Comparison of ENCODE assay signal across 12 cellular contexts in the genomic region with DNA sequence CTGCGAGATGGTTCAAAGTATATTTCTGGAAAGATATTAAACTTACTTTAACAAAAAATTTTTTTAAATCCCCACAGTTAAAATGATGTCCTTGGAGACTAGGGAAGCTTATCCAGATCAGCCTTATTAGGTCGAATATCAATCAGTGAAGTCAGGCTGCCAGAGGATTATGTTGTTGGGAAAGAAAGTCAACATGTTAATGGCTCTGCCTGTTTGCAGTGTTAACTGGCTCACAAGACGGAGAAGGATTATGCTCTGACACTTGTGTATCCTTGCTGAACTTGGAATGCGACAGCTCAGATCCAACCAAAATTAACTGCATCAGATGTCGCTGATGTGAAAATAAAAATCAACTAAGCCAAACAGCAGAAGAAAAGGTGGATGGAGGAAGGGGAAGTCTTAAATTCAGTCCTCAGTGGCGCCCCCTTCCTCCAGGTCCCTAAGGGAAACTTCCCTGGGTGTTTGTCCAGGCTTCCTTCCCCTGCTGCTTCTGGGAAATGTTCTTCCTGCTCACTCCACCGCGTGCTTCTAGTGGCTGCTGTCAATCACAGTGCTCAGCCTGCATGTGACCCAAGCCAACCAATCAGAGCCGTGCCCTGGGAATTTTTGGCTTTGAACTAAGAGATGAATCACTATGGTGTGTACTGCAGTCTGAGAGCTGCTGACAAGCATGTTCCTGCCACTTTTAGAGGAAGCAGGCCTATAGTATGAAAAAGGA.
DNase-seq lines count a peak whose midpoint lies in the region; ATAC-seq and TF ChIP-seq lines count a peak whose summit lies in the region.
"Had no signal": no experiment of that assay in that cellular context is flagged by ENCODE, and none has a peak within 500 bp of the region (broad histone marks: within the 10 kb centered on the region; RNA-seq: fewer than 3 reads in every experiment).

No MANE protein-coding gene starts in this region.

- H3K4me1 ChIP-seq in SK-N-SH (ENCODE audit: control insufficient read depth in 1 of 2, insufficient read depth in 2 of 2, low read depth in 1 of 2, low read length in 1 of 2) = no peaks in the 10 kb centered on the region
- H3K4me1 ChIP-seq: upper lobe of left lung had no signal

- H3K36me3 ChIP-seq in SK-N-SH (replicated peaks in 1 of 2; ENCODE audit: control insufficient read depth in 1 of 2, insufficient read depth in 2 of 2, low read length in 1 of 2) = no peaks in the 10 kb centered on the region
- H3K36me3 ChIP-seq: upper lobe of left lung had no signal

- H3K27ac ChIP-seq in SK-N-SH (ENCODE audit: low read depth in 2 of 2, low read length in 1 of 2) = no peak overlapping the region
- H3K27ac ChIP-seq: HL-60, upper lobe of left lung had no signal

- no peak for ATAC-seq in SK-N-SH treated with all-trans-retinoic acid at 6 μM for 48 hours
- no peak for ATAC-seq in HG03108 (IDR thresholded peaks at IDR 0.05; ENCODE audit: unreplicated experiment)
- no peak for ATAC-seq in GM21390 (IDR thresholded peaks at IDR 0.05; ENCODE audit: unreplicated experiment)
- ATAC-seq in HG03442 (IDR thresholded peaks at IDR 0.05; ENCODE audit: unreplicated experiment) = no peak
- ATAC-seq: activated T-cell treated with anti-CD3 and anti-CD28 coated beads, Interleukin-2, amount 50 U/mL, for 72 hours had no signal

- CTCF ChIA-PET in SK-N-SH (lab: Yijun Ruan, JAX) = interaction anchor here (0.9 kb wide), 1 partner anchor 17 kb away, joined by 3 read pairs; no protein-coding TSS in a partner anchor

- H4K20me1 ChIP-seq in SK-N-SH (ENCODE audit: insufficient read depth) = no peaks in the 10 kb centered on the region

- H3K9me3 ChIP-seq in SK-N-SH = no peaks in the 10 kb centered on the region
- H3K9me3 ChIP-seq: upper lobe of left lung had no signal

- H3K27me3 ChIP-seq in SK-N-SH (ENCODE audit: insufficient read depth) = no peaks in the 10 kb centered on the region
- H3K27me3 ChIP-seq: upper lobe of left lung had no signal

- POLR2A ChIA-PET in SK-N-SH (lab: Yijun Ruan, JAX) = no interaction called here

- TF ChIP-seq EP300 in SK-N-SH (IDR thresholded peaks at IDR 0.05; ENCODE audit: borderline replicate concordance in 1 of 2, low read depth in 1 of 2, low read length in 1 of 2) = no peak

- H3K4me2 ChIP-seq in SK-N-SH = no peak overlapping the region

- no peak overlapping the region for H3K9ac ChIP-seq in SK-N-SH

- 85% methylated on average over 9 of the region's 9 CpGs for WGBS in SK-N-SH (ENCODE audit: low lambda C conversion rate)

- no peaks in the 10 kb centered on the region for H3F3A ChIP-seq in SK-N-SH (replicated peaks; ENCODE audit: insufficient read depth)

- no peak for TF ChIP-seq RAD21 in SK-N-SH (IDR thresholded peaks at IDR 0.05; ENCODE audit: low read length)

- H3K4me3 ChIP-seq in SK-N-SH (ENCODE audit: low read depth in 2 of 2, low read length in 1 of 2) (no peak overlapping the region), epithelial cell of proximal tubule (ENCODE audit: low read depth, low read length) (no peak overlapping the region), retinal pigment epithelial cell (ENCODE audit: low read length) (no peak overlapping the region)
- H3K4me3 ChIP-seq: lung, upper lobe of left lung had no signal

- H3K79me2 ChIP-seq in SK-N-SH (ENCODE audit: insufficient read depth) = no peaks in the 10 kb centered on the region

- TF ChIP-seq CTCF in SK-N-SH (IDR thresholded peaks at IDR 0.05) (peak; percentile 17; the same call in 1 of the 2 replicates), epithelial cell of proximal tubule (conservative IDR thresholded peaks at IDR 0.05; ENCODE audit: low read depth, low read length) (peak; percentile 25), retinal pigment epithelial cell (conservative IDR thresholded peaks at IDR 0.05; ENCODE audit: low read depth, low read length) (peak; percentile 45)

- DNase-seq in SK-N-SH (no peak), NCI-H226 (peak; percentile 24), epithelial cell of proximal tubule (ENCODE audit: low read depth) (no peak), retinal pigment epithelial cell (ENCODE audit: low read depth) (peak; percentile 53)
- DNase-seq: activated T-cell treated with anti-CD3 and anti-CD28 coated beads, Interleukin-2, amount 50 U/mL, for 72 hours; upper lobe of left lung had no signal

- no peaks in the 10 kb centered on the region for H3K9me2 ChIP-seq in SK-N-SH

- no peak overlapping the region for H2AFZ ChIP-seq in SK-N-SH (ENCODE audit: low read depth)

TF ChIP-seq in SK-N-SH, 30 proteins besides CTCF, POLR2A, EP300 and RAD21:
- TF ChIP-seq PBX3 (IDR thresholded peaks at IDR 0.05) = peak; percentile 29; the same call in 1 of the 2 replicates
- peak; percentile 71; the same call in 1 of the 2 replicates for TF ChIP-seq USF1 (IDR thresholded peaks at IDR 0.05; ENCODE audit: borderline replicate concordance, low read depth)
- TF ChIP-seq SIN3A (IDR thresholded peaks at IDR 0.05; ENCODE audit: borderline replicate concordance, low read depth, low read length) = no peak
- TF ChIP-seq USF2 (IDR thresholded peaks at IDR 0.05; ENCODE audit: borderline replicate concordance, low read depth, low read length) = 0 out of 2 replicates have a peak, but pooled peaks have one; percentile 12

TF ChIP-seq in SK-N-SH treated with all-trans-retinoic acid at 6 μM for 48 hours, 23 proteins besides CTCF, POLR2A, EP300 and RAD21:
- TF ChIP-seq PATZ1 (CRISPR knock-in tag; IDR thresholded peaks at IDR 0.05; ENCODE audit: borderline replicate concordance) = no peak
- no peak for TF ChIP-seq POU6F1 (CRISPR knock-in tag; IDR thresholded peaks at IDR 0.05; ENCODE audit: borderline replicate concordance, low read depth)
- no peak for TF ChIP-seq ISL1 (CRISPR knock-in tag; IDR thresholded peaks at IDR 0.05)
- no peak for TF ChIP-seq GLIS3 (CRISPR knock-in tag; IDR thresholded peaks at IDR 0.05)
- no peak for TF ChIP-seq ESRRG (CRISPR knock-in tag; IDR thresholded peaks at IDR 0.05)
- TF ChIP-seq, protein P1, sequence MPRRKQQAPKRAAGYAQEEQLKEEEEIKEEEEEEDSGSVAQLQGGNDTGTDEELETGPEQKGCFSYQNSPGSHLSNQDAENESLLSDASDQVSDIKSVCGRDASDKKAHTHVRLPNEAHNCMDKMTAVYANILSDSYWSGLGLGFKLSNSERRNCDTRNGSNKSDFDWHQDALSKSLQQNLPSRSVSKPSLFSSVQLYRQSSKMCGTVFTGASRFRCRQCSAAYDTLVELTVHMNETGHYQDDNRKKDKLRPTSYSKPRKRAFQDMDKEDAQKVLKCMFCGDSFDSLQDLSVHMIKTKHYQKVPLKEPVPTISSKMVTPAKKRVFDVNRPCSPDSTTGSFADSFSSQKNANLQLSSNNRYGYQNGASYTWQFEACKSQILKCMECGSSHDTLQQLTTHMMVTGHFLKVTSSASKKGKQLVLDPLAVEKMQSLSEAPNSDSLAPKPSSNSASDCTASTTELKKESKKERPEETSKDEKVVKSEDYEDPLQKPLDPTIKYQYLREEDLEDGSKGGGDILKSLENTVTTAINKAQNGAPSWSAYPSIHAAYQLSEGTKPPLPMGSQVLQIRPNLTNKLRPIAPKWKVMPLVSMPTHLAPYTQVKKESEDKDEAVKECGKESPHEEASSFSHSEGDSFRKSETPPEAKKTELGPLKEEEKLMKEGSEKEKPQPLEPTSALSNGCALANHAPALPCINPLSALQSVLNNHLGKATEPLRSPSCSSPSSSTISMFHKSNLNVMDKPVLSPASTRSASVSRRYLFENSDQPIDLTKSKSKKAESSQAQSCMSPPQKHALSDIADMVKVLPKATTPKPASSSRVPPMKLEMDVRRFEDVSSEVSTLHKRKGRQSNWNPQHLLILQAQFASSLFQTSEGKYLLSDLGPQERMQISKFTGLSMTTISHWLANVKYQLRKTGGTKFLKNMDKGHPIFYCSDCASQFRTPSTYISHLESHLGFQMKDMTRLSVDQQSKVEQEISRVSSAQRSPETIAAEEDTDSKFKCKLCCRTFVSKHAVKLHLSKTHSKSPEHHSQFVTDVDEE (CRISPR knock-in tag; IDR thresholded peaks at IDR 0.05) = no peak
- TF ChIP-seq BACH2 (CRISPR knock-in tag; IDR thresholded peaks at IDR 0.05; ENCODE audit: borderline replicate concordance) = no peak
- no peak for TF ChIP-seq SNAI2 (CRISPR knock-in tag; IDR thresholded peaks at IDR 0.05)
- no peak for TF ChIP-seq ZNF70 (CRISPR knock-in tag; IDR thresholded peaks at IDR 0.05)

Comparison
In these comparisons a context has a peak if more than half of its experiments do, and no peak if none do; other contexts are left out.
1. DNase-seq: peak in NCI-H226 (single experiment) and retinal pigment epithelial cell (single experiment); none in SK-N-SH (single experiment) and epithelial cell of proximal tubule (single experiment).
2. Peak in every context shown above with its lines, with median percentiles within 50 percentile points of each other: CTCF ChIP-seq.